In the genomic region with DNA sequence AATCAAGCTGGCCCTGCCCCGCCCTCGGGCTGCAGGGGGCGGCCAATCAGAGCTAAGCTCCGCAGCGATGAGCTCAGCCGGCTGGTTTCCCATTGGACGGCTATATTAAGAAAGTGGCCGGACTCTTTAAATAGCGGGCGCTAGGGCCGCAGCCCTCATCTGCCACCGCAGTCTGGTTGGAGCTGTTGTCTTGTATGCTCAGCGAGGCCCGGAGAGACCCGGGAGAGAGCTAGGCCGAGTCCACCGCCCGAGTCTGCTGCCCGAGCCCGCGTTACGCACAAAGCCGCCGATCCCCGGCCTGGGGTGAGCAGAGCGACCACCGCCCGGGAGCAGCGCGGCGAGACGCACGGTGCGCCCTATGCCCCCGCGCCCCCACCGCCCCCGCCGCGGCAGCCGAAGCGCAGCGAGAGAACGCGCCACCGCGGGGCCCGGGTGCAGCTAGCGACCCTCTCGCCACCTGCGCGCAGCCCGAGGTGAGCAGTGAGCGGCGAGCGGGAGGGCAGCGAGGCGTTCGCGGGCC, we compare ENCODE assay signal across 8 cellular contexts. TPM values are rescaled to one million over a fixed set of nuclear protein-coding genes. Genes with fewer than 3 reads are reported as not detected.
DNase-seq lines count a peak whose midpoint lies in the region; ATAC-seq and TF ChIP-seq lines count a peak whose summit lies in the region.

A gene (plus strand): TSS at position 158 of the 520 bp plus-strand sequence. CDS start 392 bp downstream, outside the sequence.

- no peak; the same call in 1 of the 2 replicates for TF ChIP-seq CTCF in AG09319 (IDR thresholded peaks at IDR 0.05; ENCODE audit: low read depth, low read length)

- peak; percentile 97 for DNase-seq in AG09319 (ENCODE audit: extremely low read depth, low read depth)
- peak; percentile 99 for DNase-seq in NCI-H460 (ENCODE audit: extremely low read depth, low read depth)
- DNase-seq in activated CD4-positive, alpha-beta T cell treated with anti-CD3 and anti-CD28 coated beads for 48 hours = peak; percentile 91
- DNase-seq in kidney glomerular epithelial cell (lab: John Stamatoyannopoulos, UW) = peak; percentile 97
- peak; percentile 80 to 87 for DNase-seq in stimulated activated CD4-positive, alpha-beta T cell treated with anti-CD3 and anti-CD28 coated beads, Interleukin-15, amount 100 ng/mL, for 48 hours (ENCODE audit: low read depth in 2 of 2)

- ATAC-seq in GM19043 (IDR thresholded peaks at IDR 0.05; ENCODE audit: low read depth, unreplicated experiment) = peak; percentile 98
- peak; percentile 97 for ATAC-seq in HG03354 (IDR thresholded peaks at IDR 0.05; ENCODE audit: poor library complexity, severe bottlenecking, unreplicated experiment)

- peak within 1 kb of the TSS; percentile 92 for H3K27ac ChIP-seq in cingulate gyrus (ENCODE audit: low read depth, low read length)

RNA-seq across cellular contexts. Expression of the gene that starts here (rescaled TPM):
- total RNA-seq in NCI-H460 (2014; rRNA removed; shearing (Covaris generic)) = 645 and 764 TPM in 2 replicates
- 377 and 453 TPM in 2 replicates for polyA plus RNA-seq in NCI-H460 (2014; cell fraction: nucleus; rRNA removed)

Comparison
In these comparisons a context has a peak if more than half of its experiments do, and no peak if none do; other contexts are left out.
1. Peak in every context shown above with its lines: DNase-seq, ATAC-seq and H3K27ac ChIP-seq.